5 cellular contexts compared by ENCODE assay signal in the genomic region with DNA sequence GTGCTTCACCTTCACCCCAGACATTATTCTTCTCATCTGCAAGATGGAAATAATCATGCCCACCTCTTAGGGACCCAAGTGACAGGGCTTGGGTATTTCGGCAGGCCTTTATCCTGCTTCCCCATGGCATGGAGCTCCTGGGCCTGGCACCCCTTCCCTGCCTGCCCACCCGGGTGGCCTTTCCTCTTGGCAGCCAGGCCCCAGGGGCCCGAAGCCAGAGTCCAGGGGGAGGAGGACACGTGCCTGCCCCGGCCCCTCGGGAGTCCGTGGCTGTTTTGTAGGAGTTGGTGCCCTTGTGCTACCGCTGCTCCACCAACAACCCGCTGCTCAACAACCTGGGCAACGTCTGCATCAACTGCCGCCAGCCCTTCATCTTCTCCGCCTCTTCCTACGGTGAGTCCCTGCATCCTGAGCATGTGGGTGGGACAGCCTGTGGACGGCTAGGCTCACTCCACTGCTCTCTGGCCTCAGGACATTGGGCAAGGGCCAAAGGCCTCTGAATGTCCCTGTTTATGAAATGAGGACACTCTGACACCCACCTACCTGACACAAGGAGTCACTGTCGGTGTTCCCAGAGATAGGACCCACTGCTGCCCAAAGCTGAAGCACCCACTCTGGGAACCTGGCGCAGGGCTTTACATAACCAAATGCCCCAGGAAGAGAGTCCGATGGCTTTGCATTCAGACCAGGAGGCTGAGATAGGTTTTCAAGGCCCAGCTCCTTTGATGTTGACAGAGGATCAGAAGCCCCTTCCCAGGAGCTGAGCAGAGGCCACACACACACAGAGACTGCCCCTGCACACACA. TPM values are rescaled to one million over a fixed set of nuclear protein-coding genes. Genes with fewer than 3 reads are reported as not detected.
"Had no signal": no experiment of that assay in that cellular context is flagged by ENCODE, and none has a peak within 500 bp of the region (broad histone marks: within the 10 kb centered on the region; RNA-seq: fewer than 3 reads in every experiment).

No MANE protein-coding gene starts in this region.

RNA-seq across cellular contexts. Expression of gene EFCAB12, which starts 34.5 kb away (rescaled TPM):
- total RNA-seq: chondrocyte, epithelial cell of proximal tubule, fibroblast of villous mesenchyme, vagina had no signal
- polyA plus RNA-seq: smooth muscle cell had no signal
